20 cellular contexts compared by ENCODE assay signal in genomic region chr16:5509794-5510193, GRCh38.
DNase-seq lines count a peak whose midpoint lies in the region; ATAC-seq, FAIRE-seq and TF ChIP-seq lines count a peak whose summit lies in the region.
"Had no signal": no experiment of that assay in that cellular context is flagged by ENCODE, and none has a peak within 500 bp of the region (broad histone marks: within the 10 kb centered on the region; RNA-seq: fewer than 3 reads in every experiment).

No MANE protein-coding gene starts in this region.

- in situ Hi-C loops in K562 (cut with MboI), result no loop called here

- no peak for TF ChIP-seq CTCF in K562 (IDR thresholded peaks at IDR 0.05 in 2 of 3, conservative IDR thresholded peaks at IDR 0.05 in 1 of 3; ENCODE audit: insufficient read depth in 2 of 3, low read depth in 1 of 3, low read length in 3 of 3)
- TF ChIP-seq CTCF in endodermal cell (conservative IDR thresholded peaks at IDR 0.05), result no peak
- no peak for TF ChIP-seq CTCF in CD14-positive monocyte (IDR thresholded peaks at IDR 0.05)

- H2AFZ ChIP-seq in K562 (ENCODE audit: low read depth, low read length), result no peak overlapping the region
- H2AFZ ChIP-seq: GM23338 had no signal

- H3K27me3 ChIP-seq in K562 (ENCODE audit: control insufficient read depth in 2 of 2, insufficient read depth in 2 of 2, low read length in 2 of 2), result peaks cover 0 to 10% of the 10 kb centered on the region in 2 experiments; a peak in 2 of 5 replicates
- peaks cover 7% of the 10 kb centered on the region for H3K27me3 ChIP-seq in endodermal cell (ENCODE audit: control insufficient read depth, insufficient read depth, low read length, poor library complexity, severe bottlenecking)

- no TSS peak for BruUV-seq in K562 (replicated peaks; lab: Mats Ljungman, UMichigan)

- no peak overlapping the region for H3K4me3 ChIP-seq in K562
- no peak overlapping the region for H3K4me3 ChIP-seq in endodermal cell (ENCODE audit: low read length)
- H3K4me3 ChIP-seq: GM23338, SK-N-MC had no signal

- no peaks in the 10 kb centered on the region for H3K79me2 ChIP-seq in K562 (ENCODE audit: control insufficient read depth, insufficient read depth, low read length)

- no peak for TF ChIP-seq EP300 in K562 (IDR thresholded peaks at IDR 0.05; ENCODE audit: low read length)

- H4K20me1 ChIP-seq in K562 (replicated peaks; ENCODE audit: control insufficient read depth, insufficient read depth, low read length), result no peaks in the 10 kb centered on the region

- no peaks in the 10 kb centered on the region for H3K36me3 Mint-ChIP-seq in endodermal cell (ENCODE audit: low read depth)
- no peaks in the 10 kb centered on the region for H3K36me3 Mint-ChIP-seq in activated CD4-positive, alpha-beta T cell treated with anti-CD3 and anti-CD28 coated beads, Interleukin-2, amount 10 ng/mL, durations not matched to agents 24 days and 14 days (ENCODE audit: low read depth)
- H3K36me3 Mint-ChIP-seq in CD14-positive monocyte, result no peaks in the 10 kb centered on the region
- H3K36me3 Mint-ChIP-seq: T-cell had no signal

- intact Hi-C loops in K562 (cut with micrococcal nuclease), result no loop called here
- intact Hi-C loops in activated CD4-positive, alpha-beta T cell treated with anti-CD3 and anti-CD28 coated beads, Interleukin-2, amount 10 ng/mL, durations not matched to agents 24 days and 14 days (cut with micrococcal nuclease), result no loop called here
- intact Hi-C loops in CD14-positive monocyte (cut with micrococcal nuclease), result no loop called here

- H3K9me3 Mint-ChIP-seq in endodermal cell (peaks cover 1% of the 10 kb centered on the region), CD14-positive monocyte (peaks cover 0 to 3% (median 0%) of the 10 kb centered on the region in 7 donors)
- H3K9me3 Mint-ChIP-seq in activated CD4-positive, alpha-beta T cell treated with anti-CD3 and anti-CD28 coated beads, Interleukin-2, amount 10 ng/mL, durations not matched to agents 24 days and 14 days, result no peaks in the 10 kb centered on the region
- H3K9me3 Mint-ChIP-seq: GM23338 had no signal

- H3K4me1 ChIP-seq in K562 (replicated peaks in 1 of 2; ENCODE audit: control insufficient read depth in 2 of 2, insufficient read depth in 2 of 2, low read length in 2 of 2) (no peaks in the 10 kb centered on the region; a peak in 1 of 5 replicates), endodermal cell (ENCODE audit: control insufficient read depth, insufficient read depth, low read length) (no peaks in the 10 kb centered on the region)
- H3K4me1 ChIP-seq: Caco-2 had no signal

- H3K9ac ChIP-seq in K562 (ENCODE audit: insufficient read depth in 1 of 2, low read depth in 2 of 2, low read length in 2 of 2) (no peak overlapping the region), endodermal cell (ENCODE audit: extremely low read depth, low read length, poor library complexity, severe bottlenecking) (no peak overlapping the region)

- H3K4me1 Mint-ChIP-seq in endodermal cell, result peaks cover 10% of the 10 kb centered on the region
- no peaks in the 10 kb centered on the region for H3K4me1 Mint-ChIP-seq in activated CD4-positive, alpha-beta T cell treated with anti-CD3 and anti-CD28 coated beads, Interleukin-2, amount 10 ng/mL, durations not matched to agents 24 days and 14 days
- H3K4me1 Mint-ChIP-seq in CD14-positive monocyte, result no peaks in the 10 kb centered on the region
- H3K4me1 Mint-ChIP-seq: T-cell had no signal

- H3K9me1 ChIP-seq in K562 (ENCODE audit: control insufficient read depth, insufficient read depth, low read length), result no peaks in the 10 kb centered on the region

- 1% methylated on average over 9 of the region's 9 CpGs for WGBS in K562 (ENCODE audit: insufficient coverage, low coverage, missing lambda C conversion rate)
- 96% methylated on average over 9 of the region's 9 CpGs for WGBS in endodermal cell (ENCODE audit: insufficient coverage in 1 of 2, insufficient read length in 1 of 2), 2 experiments

- ATAC-seq in K562, result peak; percentile 44; the same call in 1 of the 3 replicates
- ATAC-seq in GM19397 (IDR thresholded peaks at IDR 0.05; ENCODE audit: unreplicated experiment), result no peak
- ATAC-seq: GM23338, PC-3, Right ventricle myocardium inferior, T-cell had no signal

- H3K27me3 Mint-ChIP-seq in endodermal cell (ENCODE audit: insufficient read depth) (peaks cover 33% of the 10 kb centered on the region), CD14-positive monocyte (ENCODE audit: low read depth in 3 of 3) (peaks cover 2% of the 10 kb centered on the region in 3 donors)
- H3K27me3 Mint-ChIP-seq in activated CD4-positive, alpha-beta T cell treated with anti-CD3 and anti-CD28 coated beads, Interleukin-2, amount 10 ng/mL, durations not matched to agents 24 days and 14 days, result no peaks in the 10 kb centered on the region

- FAIRE-seq in K562 (lab: Jason Lieb, UNC), result no peak
- FAIRE-seq: A204.1 had no signal

- no peak overlapping the region for H3K27ac ChIP-seq in K562 (ENCODE audit: extremely low read depth, low read depth, low read length)
- no peak overlapping the region for H3K27ac ChIP-seq in endodermal cell (ENCODE audit: low read depth, low read length)
- H3K27ac ChIP-seq: C4-2B, SK-N-MC had no signal

- TF ChIP-seq POLR2A in K562 (conservative IDR thresholded peaks at IDR 0.05), result no peak

- H3K27ac Mint-ChIP-seq in endodermal cell, result no peak overlapping the region
- H3K27ac Mint-ChIP-seq in activated CD4-positive, alpha-beta T cell treated with anti-CD3 and anti-CD28 coated beads, Interleukin-2, amount 10 ng/mL, durations not matched to agents 24 days and 14 days, result no peak overlapping the region
- no peak overlapping the region for H3K27ac Mint-ChIP-seq in CD14-positive monocyte
- H3K27ac Mint-ChIP-seq: GM23338, T-cell had no signal

- H3K4me2 ChIP-seq in K562 (ENCODE audit: insufficient read depth, low read length), result no peak overlapping the region
- H3K4me2 ChIP-seq: GM23338 had no signal

- no peak for TF ChIP-seq RAD21 in K562 (CRISPR knock-in tag; conservative IDR thresholded peaks at IDR 0.05 in 1 of 2, IDR thresholded peaks at IDR 0.05 in 1 of 2)

- CTCF ChIA-PET in K562 (lab: Yijun Ruan, JAX; ENCODE audit: low intra/inter-chr PET ratio), result no interaction called here

- POLR2A ChIA-PET in K562 (lab: Yijun Ruan, JAX), result interaction anchor here (0.6 kb wide), 1 partner anchor 1104 kb away, joined by 5 read pairs; no protein-coding TSS in a partner anchor

- DNase-seq in NCI-H748 (lab: John Stamatoyannopoulos, UW; ENCODE audit: unreplicated experiment) (peak; percentile 69), NCI-H748 treated with DMSO at 0.1 percent for 48 hours (lab: John Stamatoyannopoulos, UW) (no peak), K562 (ENCODE audit: extremely low read depth in 1 of 4, low spot score in 3 of 4) (peak in 1 of 4 experiments; percentile 8), mucosa of gallbladder (ENCODE audit: low spot score) (peak; percentile 34), endodermal cell (no peak), CD14-positive monocyte (ENCODE audit: low spot score) (no peak)
- no peak for DNase-seq in activated CD4-positive, alpha-beta T cell treated with anti-CD3 and anti-CD28 coated beads, Interleukin-2, amount 10 ng/mL, durations not matched to agents 24 days and 14 days
- DNase-seq: Caco-2, KG1, NCI-H1105 treated with DMSO at 0.1 percent for 48 hours, NCI-H187 treated with DMSO at 0.1 percent for 48 hours, NCI-H524, PC-3, T-cell had no signal

- H3K9me3 ChIP-seq in K562 (replicated peaks; ENCODE audit: control insufficient read depth, insufficient read depth, low read depth, low read length), result no peaks in the 10 kb centered on the region
- no peaks in the 10 kb centered on the region for H3K9me3 ChIP-seq in endodermal cell (ENCODE audit: control insufficient read depth, low read length)
- H3K9me3 ChIP-seq: Caco-2 had no signal

- H3K36me3 ChIP-seq in K562 (ENCODE audit: control insufficient read depth, insufficient read depth, low read length), result no peaks in the 10 kb centered on the region
- H3K36me3 ChIP-seq in endodermal cell (ENCODE audit: control insufficient read depth, insufficient read depth, low read length), result no peaks in the 10 kb centered on the region

- no peak overlapping the region for H3K4me3 Mint-ChIP-seq in endodermal cell
- no peak overlapping the region for H3K4me3 Mint-ChIP-seq in activated CD4-positive, alpha-beta T cell treated with anti-CD3 and anti-CD28 coated beads, Interleukin-2, amount 10 ng/mL, durations not matched to agents 24 days and 14 days
- H3K4me3 Mint-ChIP-seq in CD14-positive monocyte, result no peak overlapping the region
- H3K4me3 Mint-ChIP-seq: GM23338, T-cell had no signal

TF ChIP-seq in K562, 482 proteins besides CTCF, POLR2A, EP300 and RAD21:
- TF ChIP-seq, protein P1, sequence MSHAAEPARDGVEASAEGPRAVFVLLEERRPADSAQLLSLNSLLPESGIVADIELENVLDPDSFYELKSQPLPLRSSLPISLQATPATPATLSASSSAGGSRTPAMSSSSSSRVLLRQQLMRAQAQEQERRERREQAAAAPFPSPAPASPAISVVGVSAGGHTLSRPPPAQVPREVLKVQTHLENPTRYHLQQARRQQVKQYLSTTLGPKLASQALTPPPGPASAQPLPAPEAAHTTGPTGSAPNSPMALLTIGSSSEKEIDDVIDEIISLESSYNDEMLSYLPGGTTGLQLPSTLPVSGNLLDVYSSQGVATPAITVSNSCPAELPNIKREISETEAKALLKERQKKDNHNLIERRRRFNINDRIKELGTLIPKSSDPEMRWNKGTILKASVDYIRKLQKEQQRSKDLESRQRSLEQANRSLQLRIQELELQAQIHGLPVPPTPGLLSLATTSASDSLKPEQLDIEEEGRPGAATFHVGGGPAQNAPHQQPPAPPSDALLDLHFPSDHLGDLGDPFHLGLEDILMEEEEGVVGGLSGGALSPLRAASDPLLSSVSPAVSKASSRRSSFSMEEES (CRISPR knock-in tag; IDR thresholded peaks at IDR 0.05), result 0 out of 2 replicates have a peak, but pooled peaks have one; percentile 44
- TF ChIP-seq, protein P2, sequence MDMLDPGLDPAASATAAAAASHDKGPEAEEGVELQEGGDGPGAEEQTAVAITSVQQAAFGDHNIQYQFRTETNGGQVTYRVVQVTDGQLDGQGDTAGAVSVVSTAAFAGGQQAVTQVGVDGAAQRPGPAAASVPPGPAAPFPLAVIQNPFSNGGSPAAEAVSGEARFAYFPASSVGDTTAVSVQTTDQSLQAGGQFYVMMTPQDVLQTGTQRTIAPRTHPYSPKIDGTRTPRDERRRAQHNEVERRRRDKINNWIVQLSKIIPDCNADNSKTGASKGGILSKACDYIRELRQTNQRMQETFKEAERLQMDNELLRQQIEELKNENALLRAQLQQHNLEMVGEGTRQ (CRISPR knock-in tag; IDR thresholded peaks at IDR 0.05), result peak; percentile 31; the same call in 1 of the 2 replicates
- TF ChIP-seq U2AF1 (optimal IDR thresholded peaks at IDR 0.05; ENCODE audit: low read depth, low read length) (no peak), CC2D1A (IDR thresholded peaks at IDR 0.05) (no peak), DACH1 (IDR thresholded peaks at IDR 0.05; ENCODE audit: partially characterized antibody) (no peak), CBFA2T3 (IDR thresholded peaks at IDR 0.05) (no peak), PHB (CRISPR knock-in tag; IDR thresholded peaks at IDR 0.05) (no peak)
TF ChIP-seq in K562: peak in this region for 2.

Comparison
In these comparisons a context has a peak if more than half of its experiments do, and no peak if none do; other contexts are left out.
1. DNase-seq: peak in NCI-H748 (single experiment) and mucosa of gallbladder (single experiment); none in NCI-H748 treated with DMSO at 0.1 percent for 48 hours (single experiment), endodermal cell (single experiment), activated CD4-positive, alpha-beta T cell treated with anti-CD3 and anti-CD28 coated beads, Interleukin-2, amount 10 ng/mL, durations not matched to agents 24 days and 14 days (single experiment) and CD14-positive monocyte (single experiment).